ENCODE assay signal across 1 cellular context in the genomic region with DNA sequence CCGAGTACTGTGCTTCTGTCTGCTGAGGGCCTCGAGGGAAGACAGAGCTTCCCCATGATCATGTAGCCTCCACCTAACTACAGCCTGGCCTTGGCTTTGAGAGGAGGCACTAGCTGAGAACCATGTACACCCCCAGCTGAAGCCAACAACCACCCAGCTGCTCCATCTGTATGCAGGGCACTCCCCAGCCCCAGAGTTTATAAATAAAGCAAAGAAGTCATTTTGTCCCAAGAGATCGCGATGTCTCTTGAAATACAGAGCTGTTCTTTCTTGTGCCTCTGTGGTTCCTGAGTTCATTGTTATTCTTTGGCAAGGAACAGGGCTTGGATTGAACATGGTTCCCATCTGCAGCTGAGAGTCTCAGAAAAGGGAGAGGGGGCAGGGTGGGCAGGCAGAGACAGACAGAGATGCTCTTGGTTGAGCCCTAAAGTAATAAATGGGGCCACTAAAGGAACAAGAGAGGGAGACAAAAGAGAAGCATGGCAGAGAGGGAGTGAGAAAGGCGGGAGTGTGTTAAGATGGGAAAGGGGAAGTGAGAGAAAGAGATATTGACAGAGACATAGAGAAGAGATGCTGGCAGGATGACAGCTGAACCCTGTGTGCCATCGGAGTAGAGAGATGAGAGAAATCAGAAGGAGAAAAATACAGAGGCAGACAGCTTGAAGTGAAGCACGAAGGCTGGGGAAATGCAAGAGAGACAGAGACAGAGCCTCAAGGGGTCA.
TF ChIP-seq lines count a peak whose summit lies in the region.

No MANE protein-coding gene starts in this region.

TF ChIP-seq in WTC11, 78 proteins besides CTCF, POLR2A, EP300 and RAD21 (continued from another document):
- TF ChIP-seq, protein P1, sequence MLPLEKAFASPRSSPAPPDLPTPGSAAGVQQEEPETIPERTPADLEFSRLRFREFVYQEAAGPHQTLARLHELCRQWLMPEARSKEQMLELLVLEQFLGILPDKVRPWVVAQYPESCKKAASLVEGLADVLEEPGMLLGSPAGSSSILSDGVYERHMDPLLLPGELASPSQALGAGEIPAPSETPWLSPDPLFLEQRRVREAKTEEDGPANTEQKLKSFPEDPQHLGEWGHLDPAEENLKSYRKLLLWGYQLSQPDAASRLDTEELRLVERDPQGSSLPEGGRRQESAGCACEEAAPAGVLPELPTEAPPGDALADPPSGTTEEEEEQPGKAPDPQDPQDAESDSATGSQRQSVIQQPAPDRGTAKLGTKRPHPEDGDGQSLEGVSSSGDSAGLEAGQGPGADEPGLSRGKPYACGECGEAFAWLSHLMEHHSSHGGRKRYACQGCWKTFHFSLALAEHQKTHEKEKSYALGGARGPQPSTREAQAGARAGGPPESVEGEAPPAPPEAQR (CRISPR knock-in tag; IDR thresholded peaks at IDR 0.05), result no peak
- TF ChIP-seq, protein P2, sequence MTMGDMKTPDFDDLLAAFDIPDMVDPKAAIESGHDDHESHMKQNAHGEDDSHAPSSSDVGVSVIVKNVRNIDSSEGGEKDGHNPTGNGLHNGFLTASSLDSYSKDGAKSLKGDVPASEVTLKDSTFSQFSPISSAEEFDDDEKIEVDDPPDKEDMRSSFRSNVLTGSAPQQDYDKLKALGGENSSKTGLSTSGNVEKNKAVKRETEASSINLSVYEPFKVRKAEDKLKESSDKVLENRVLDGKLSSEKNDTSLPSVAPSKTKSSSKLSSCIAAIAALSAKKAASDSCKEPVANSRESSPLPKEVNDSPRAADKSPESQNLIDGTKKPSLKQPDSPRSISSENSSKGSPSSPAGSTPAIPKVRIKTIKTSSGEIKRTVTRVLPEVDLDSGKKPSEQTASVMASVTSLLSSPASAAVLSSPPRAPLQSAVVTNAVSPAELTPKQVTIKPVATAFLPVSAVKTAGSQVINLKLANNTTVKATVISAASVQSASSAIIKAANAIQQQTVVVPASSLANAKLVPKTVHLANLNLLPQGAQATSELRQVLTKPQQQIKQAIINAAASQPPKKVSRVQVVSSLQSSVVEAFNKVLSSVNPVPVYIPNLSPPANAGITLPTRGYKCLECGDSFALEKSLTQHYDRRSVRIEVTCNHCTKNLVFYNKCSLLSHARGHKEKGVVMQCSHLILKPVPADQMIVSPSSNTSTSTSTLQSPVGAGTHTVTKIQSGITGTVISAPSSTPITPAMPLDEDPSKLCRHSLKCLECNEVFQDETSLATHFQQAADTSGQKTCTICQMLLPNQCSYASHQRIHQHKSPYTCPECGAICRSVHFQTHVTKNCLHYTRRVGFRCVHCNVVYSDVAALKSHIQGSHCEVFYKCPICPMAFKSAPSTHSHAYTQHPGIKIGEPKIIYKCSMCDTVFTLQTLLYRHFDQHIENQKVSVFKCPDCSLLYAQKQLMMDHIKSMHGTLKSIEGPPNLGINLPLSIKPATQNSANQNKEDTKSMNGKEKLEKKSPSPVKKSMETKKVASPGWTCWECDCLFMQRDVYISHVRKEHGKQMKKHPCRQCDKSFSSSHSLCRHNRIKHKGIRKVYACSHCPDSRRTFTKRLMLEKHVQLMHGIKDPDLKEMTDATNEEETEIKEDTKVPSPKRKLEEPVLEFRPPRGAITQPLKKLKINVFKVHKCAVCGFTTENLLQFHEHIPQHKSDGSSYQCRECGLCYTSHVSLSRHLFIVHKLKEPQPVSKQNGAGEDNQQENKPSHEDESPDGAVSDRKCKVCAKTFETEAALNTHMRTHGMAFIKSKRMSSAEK (CRISPR knock-in tag; IDR thresholded peaks at IDR 0.05; ENCODE audit: borderline replicate concordance), result no peak
- TF ChIP-seq SMAD3 (CRISPR knock-in tag; IDR thresholded peaks at IDR 0.05; ENCODE audit: borderline replicate concordance) (no peak), NR2C2 (CRISPR knock-in tag; IDR thresholded peaks at IDR 0.05) (no peak), NR1H2 (CRISPR knock-in tag; IDR thresholded peaks at IDR 0.05) (no peak), TEAD1 (CRISPR knock-in tag; IDR thresholded peaks at IDR 0.05) (no peak), TCF7 (CRISPR knock-in tag; IDR thresholded peaks at IDR 0.05; ENCODE audit: low read depth) (no peak)
- TF ChIP-seq, protein P3, sequence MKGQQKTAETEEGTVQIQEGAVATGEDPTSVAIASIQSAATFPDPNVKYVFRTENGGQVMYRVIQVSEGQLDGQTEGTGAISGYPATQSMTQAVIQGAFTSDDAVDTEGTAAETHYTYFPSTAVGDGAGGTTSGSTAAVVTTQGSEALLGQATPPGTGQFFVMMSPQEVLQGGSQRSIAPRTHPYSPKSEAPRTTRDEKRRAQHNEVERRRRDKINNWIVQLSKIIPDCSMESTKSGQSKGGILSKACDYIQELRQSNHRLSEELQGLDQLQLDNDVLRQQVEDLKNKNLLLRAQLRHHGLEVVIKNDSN (CRISPR knock-in tag; IDR thresholded peaks at IDR 0.05), result no peak
- TF ChIP-seq, protein P4, sequence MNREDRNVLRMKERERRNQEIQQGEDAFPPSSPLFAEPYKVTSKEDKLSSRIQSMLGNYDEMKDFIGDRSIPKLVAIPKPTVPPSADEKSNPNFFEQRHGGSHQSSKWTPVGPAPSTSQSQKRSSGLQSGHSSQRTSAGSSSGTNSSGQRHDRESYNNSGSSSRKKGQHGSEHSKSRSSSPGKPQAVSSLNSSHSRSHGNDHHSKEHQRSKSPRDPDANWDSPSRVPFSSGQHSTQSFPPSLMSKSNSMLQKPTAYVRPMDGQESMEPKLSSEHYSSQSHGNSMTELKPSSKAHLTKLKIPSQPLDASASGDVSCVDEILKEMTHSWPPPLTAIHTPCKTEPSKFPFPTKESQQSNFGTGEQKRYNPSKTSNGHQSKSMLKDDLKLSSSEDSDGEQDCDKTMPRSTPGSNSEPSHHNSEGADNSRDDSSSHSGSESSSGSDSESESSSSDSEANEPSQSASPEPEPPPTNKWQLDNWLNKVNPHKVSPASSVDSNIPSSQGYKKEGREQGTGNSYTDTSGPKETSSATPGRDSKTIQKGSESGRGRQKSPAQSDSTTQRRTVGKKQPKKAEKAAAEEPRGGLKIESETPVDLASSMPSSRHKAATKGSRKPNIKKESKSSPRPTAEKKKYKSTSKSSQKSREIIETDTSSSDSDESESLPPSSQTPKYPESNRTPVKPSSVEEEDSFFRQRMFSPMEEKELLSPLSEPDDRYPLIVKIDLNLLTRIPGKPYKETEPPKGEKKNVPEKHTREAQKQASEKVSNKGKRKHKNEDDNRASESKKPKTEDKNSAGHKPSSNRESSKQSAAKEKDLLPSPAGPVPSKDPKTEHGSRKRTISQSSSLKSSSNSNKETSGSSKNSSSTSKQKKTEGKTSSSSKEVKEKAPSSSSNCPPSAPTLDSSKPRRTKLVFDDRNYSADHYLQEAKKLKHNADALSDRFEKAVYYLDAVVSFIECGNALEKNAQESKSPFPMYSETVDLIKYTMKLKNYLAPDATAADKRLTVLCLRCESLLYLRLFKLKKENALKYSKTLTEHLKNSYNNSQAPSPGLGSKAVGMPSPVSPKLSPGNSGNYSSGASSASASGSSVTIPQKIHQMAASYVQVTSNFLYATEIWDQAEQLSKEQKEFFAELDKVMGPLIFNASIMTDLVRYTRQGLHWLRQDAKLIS (CRISPR knock-in tag; IDR thresholded peaks at IDR 0.05; ENCODE audit: borderline replicate concordance), result no peak
- TF ChIP-seq, protein P5, sequence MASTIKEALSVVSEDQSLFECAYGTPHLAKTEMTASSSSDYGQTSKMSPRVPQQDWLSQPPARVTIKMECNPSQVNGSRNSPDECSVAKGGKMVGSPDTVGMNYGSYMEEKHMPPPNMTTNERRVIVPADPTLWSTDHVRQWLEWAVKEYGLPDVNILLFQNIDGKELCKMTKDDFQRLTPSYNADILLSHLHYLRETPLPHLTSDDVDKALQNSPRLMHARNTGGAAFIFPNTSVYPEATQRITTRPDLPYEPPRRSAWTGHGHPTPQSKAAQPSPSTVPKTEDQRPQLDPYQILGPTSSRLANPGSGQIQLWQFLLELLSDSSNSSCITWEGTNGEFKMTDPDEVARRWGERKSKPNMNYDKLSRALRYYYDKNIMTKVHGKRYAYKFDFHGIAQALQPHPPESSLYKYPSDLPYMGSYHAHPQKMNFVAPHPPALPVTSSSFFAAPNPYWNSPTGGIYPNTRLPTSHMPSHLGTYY (CRISPR knock-in tag; IDR thresholded peaks at IDR 0.05), result no peak
- TF ChIP-seq, protein P6, sequence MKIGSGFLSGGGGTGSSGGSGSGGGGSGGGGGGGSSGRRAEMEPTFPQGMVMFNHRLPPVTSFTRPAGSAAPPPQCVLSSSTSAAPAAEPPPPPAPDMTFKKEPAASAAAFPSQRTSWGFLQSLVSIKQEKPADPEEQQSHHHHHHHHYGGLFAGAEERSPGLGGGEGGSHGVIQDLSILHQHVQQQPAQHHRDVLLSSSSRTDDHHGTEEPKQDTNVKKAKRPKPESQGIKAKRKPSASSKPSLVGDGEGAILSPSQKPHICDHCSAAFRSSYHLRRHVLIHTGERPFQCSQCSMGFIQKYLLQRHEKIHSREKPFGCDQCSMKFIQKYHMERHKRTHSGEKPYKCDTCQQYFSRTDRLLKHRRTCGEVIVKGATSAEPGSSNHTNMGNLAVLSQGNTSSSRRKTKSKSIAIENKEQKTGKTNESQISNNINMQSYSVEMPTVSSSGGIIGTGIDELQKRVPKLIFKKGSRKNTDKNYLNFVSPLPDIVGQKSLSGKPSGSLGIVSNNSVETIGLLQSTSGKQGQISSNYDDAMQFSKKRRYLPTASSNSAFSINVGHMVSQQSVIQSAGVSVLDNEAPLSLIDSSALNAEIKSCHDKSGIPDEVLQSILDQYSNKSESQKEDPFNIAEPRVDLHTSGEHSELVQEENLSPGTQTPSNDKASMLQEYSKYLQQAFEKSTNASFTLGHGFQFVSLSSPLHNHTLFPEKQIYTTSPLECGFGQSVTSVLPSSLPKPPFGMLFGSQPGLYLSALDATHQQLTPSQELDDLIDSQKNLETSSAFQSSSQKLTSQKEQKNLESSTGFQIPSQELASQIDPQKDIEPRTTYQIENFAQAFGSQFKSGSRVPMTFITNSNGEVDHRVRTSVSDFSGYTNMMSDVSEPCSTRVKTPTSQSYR (CRISPR knock-in tag; IDR thresholded peaks at IDR 0.05), result no peak
- TF ChIP-seq, protein P7, sequence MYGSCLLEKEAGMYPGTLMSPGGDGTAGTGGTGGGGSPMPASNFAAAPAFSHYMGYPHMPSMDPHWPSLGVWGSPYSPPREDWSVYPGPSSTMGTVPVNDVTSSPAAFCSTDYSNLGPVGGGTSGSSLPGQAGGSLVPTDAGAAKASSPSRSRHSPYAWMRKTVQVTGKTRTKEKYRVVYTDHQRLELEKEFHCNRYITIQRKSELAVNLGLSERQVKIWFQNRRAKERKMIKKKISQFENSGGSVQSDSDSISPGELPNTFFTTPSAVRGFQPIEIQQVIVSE (CRISPR knock-in tag; IDR thresholded peaks at IDR 0.05; ENCODE audit: borderline replicate concordance), result no peak
TF ChIP-seq in WTC11: peak in this region for 0.
